ENCODE assay signal across 9 cellular contexts in the genomic region with DNA sequence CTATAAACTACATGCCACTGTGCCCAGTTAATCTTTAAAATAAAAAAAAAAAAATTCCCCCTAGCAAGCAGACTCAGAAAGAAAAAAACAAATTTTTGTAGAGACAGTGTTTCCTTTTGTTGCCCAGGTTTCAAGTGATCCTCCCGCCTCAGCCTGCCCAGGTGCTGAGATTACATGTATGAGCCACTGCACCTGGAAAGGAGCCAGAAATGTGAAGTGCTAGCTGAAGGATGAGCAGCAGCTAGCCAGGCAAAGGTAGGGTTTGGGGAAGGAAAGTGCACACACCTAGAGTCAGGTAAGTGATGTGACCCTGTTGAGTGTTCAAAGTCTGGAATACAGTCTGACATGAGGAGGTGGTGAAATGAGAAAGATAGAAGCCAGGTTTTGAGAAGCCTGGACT. TPM values are rescaled to one million over a fixed set of nuclear protein-coding genes. Genes with fewer than 3 reads are reported as not detected.
A peak's percentile ranks its signal among the peaks of the same experiment; 100 is the strongest.
DNase-seq lines count a peak whose midpoint lies in the region; ATAC-seq, FAIRE-seq and TF ChIP-seq lines count a peak whose summit lies in the region.
"Had no signal": no experiment of that assay in that cellular context is flagged by ENCODE, and none has a peak within 500 bp of the region (broad histone marks: within the 10 kb centered on the region; RNA-seq: fewer than 3 reads in every experiment).

No MANE protein-coding gene starts in this region.

- H3K27ac ChIP-seq in endothelial cell of umbilical vein (ENCODE audit: insufficient read depth, low read depth, low read length) (no peak overlapping the region), smooth muscle cell (ENCODE audit: low read depth) (no peak overlapping the region)
- H3K27ac ChIP-seq: parathyroid adenoma had no signal

- H3K9me1 ChIP-seq in endothelial cell of umbilical vein (replicated peaks; ENCODE audit: control insufficient read depth, extremely low read depth, insufficient read depth, low read length): no peaks in the 10 kb centered on the region

- no peaks in the 10 kb centered on the region for H3K9me3 Mint-ChIP-seq in activated CD4-positive, alpha-beta T cell treated with anti-CD3 and anti-CD28 coated beads, Interleukin-2, amount 10 ng/mL, durations not matched to agents 24 days and 14 days

- no TSS peak for BruUV-seq in endothelial cell of umbilical vein (replicated peaks; lab: Mats Ljungman, UMichigan)

- no peak for FAIRE-seq in endothelial cell of umbilical vein (lab: Jason Lieb, UNC)

- intact Hi-C loops in activated CD4-positive, alpha-beta T cell treated with anti-CD3 and anti-CD28 coated beads, Interleukin-2, amount 10 ng/mL, durations not matched to agents 24 days and 14 days (cut with micrococcal nuclease): no loop called here
- intact Hi-C loops in endothelial cell of umbilical vein (cut with micrococcal nuclease): no loop called here

- peaks cover 22% of the 10 kb centered on the region for H3K4me1 Mint-ChIP-seq in activated CD4-positive, alpha-beta T cell treated with anti-CD3 and anti-CD28 coated beads, Interleukin-2, amount 10 ng/mL, durations not matched to agents 24 days and 14 days

- H3K27me3 ChIP-seq in endothelial cell of umbilical vein (ENCODE audit: control insufficient read depth in 2 of 2, insufficient read depth in 2 of 2, low read length in 2 of 2) (no peaks in the 10 kb centered on the region), smooth muscle cell (ENCODE audit: low read depth) (no peaks in the 10 kb centered on the region)

- TF ChIP-seq CTCF in endothelial cell of umbilical vein (IDR thresholded peaks at IDR 0.05; ENCODE audit: extremely low read depth in 1 of 2, insufficient read depth in 1 of 2, low read depth in 1 of 2, low read length in 2 of 2) (no peak), smooth muscle cell (IDR thresholded peaks at IDR 0.05; ENCODE audit: borderline replicate concordance, insufficient read depth, poor library complexity, severe bottlenecking) (no peak)

- no peaks in the 10 kb centered on the region for H3K27me3 Mint-ChIP-seq in activated CD4-positive, alpha-beta T cell treated with anti-CD3 and anti-CD28 coated beads, Interleukin-2, amount 10 ng/mL, durations not matched to agents 24 days and 14 days

- H3K36me3 ChIP-seq in endothelial cell of umbilical vein (ENCODE audit: control insufficient read depth in 2 of 2, extremely low read depth in 1 of 2, insufficient read depth in 2 of 2, low read length in 2 of 2): peaks cover 0 to 4% of the 10 kb centered on the region in 2 experiments
- no peaks in the 10 kb centered on the region for H3K36me3 ChIP-seq in smooth muscle cell (ENCODE audit: low read depth)

- peak overlapping the region; percentile 63 for H3K4me3 Mint-ChIP-seq in activated CD4-positive, alpha-beta T cell treated with anti-CD3 and anti-CD28 coated beads, Interleukin-2, amount 10 ng/mL, durations not matched to agents 24 days and 14 days

- H3F3A ChIP-seq in smooth muscle cell (ENCODE audit: low read depth): no peaks in the 10 kb centered on the region

- DNase-seq in activated CD4-positive, alpha-beta T cell treated with anti-CD3 and anti-CD28 coated beads, Interleukin-2, amount 10 ng/mL, durations not matched to agents 24 days and 14 days: no peak
- DNase-seq in activated CD4-positive, alpha-beta T cell treated with anti-CD3 and anti-CD28 coated beads for 4 hours: no peak
- DNase-seq in NCI-H748 (lab: John Stamatoyannopoulos, UW; ENCODE audit: unreplicated experiment): peak; percentile 85
- DNase-seq in endothelial cell of umbilical vein (ENCODE audit: low read depth, low spot score): no peak
- DNase-seq in smooth muscle cell (lab: John Stamatoyannopoulos, UW; ENCODE audit: unreplicated experiment): no peak
- no peak for DNase-seq in NOMO-1 treated with DMSO at 0.1 percent for 48 hours (lab: John Stamatoyannopoulos, UW; ENCODE audit: unreplicated experiment)

- H3K4me2 ChIP-seq in endothelial cell of umbilical vein (ENCODE audit: insufficient read depth, low read length) (peak overlapping the region; percentile 95), smooth muscle cell (peak overlapping the region; percentile 89)

- H3K36me3 Mint-ChIP-seq in activated CD4-positive, alpha-beta T cell treated with anti-CD3 and anti-CD28 coated beads, Interleukin-2, amount 10 ng/mL, durations not matched to agents 24 days and 14 days (ENCODE audit: low read depth): peaks cover 24% of the 10 kb centered on the region

- H3K9ac ChIP-seq in endothelial cell of umbilical vein (replicated peaks; ENCODE audit: extremely low read depth, insufficient read depth, low read length): no peak overlapping the region
- H3K9ac ChIP-seq in smooth muscle cell (ENCODE audit: low read depth): no peak overlapping the region
- H3K9ac ChIP-seq: parathyroid adenoma had no signal

- 90% methylated on average over 1 of the region's 1 CpG for WGBS in smooth muscle cell (ENCODE audit: low lambda C conversion rate)

- no peak for TF ChIP-seq POLR2A in endothelial cell of umbilical vein (IDR thresholded peaks at IDR 0.05; ENCODE audit: low read depth, low read length)

- no peaks in the 10 kb centered on the region for H4K20me1 ChIP-seq in endothelial cell of umbilical vein (replicated peaks; ENCODE audit: control insufficient read depth, extremely low read depth, insufficient read depth, low read length)
- H4K20me1 ChIP-seq in smooth muscle cell (ENCODE audit: low read depth): peaks cover 19% of the 10 kb centered on the region

- H2AFZ ChIP-seq in endothelial cell of umbilical vein (ENCODE audit: low read depth, low read length): no peak overlapping the region
- no peak overlapping the region for H2AFZ ChIP-seq in smooth muscle cell (ENCODE audit: low read depth)

- H3K4me3 ChIP-seq in endothelial cell of umbilical vein (replicated peaks in 1 of 3; ENCODE audit: insufficient read depth in 1 of 3, low read depth in 1 of 3, low read length in 3 of 3): no peak overlapping the region
- H3K4me3 ChIP-seq in smooth muscle cell: peak overlapping the region; percentile 66

- H3K27ac Mint-ChIP-seq in activated CD4-positive, alpha-beta T cell treated with anti-CD3 and anti-CD28 coated beads, Interleukin-2, amount 10 ng/mL, durations not matched to agents 24 days and 14 days: no peak overlapping the region

- no peak for ATAC-seq in GM21737 (IDR thresholded peaks at IDR 0.05; ENCODE audit: unreplicated experiment)
- no peak for ATAC-seq in HG02798 (IDR thresholded peaks at IDR 0.05; ENCODE audit: poor library complexity, unreplicated experiment)

- CTCF ChIA-PET in endothelial cell of umbilical vein (lab: Charles Lee): no interaction called here

- H3K79me2 ChIP-seq in endothelial cell of umbilical vein (ENCODE audit: control insufficient read depth, insufficient read depth, low read length) (peaks cover 27% of the 10 kb centered on the region), smooth muscle cell (ENCODE audit: low read depth) (peaks cover 6% of the 10 kb centered on the region)
- H3K79me2 ChIP-seq: parathyroid adenoma had no signal

- POLR2A ChIA-PET in endothelial cell of umbilical vein (lab: Charles Lee): interaction anchor here (4.9 kb wide), 1 partner anchor 31 kb away, joined by 52 read pairs; the partner anchor contains the start of gene PRDX1

- dilution Hi-C loops in endothelial cell of umbilical vein (cut with MboI; ENCODE audit: extremely low pct_ligation_motif_present, low sequenced_read_pairs): no loop called here

- H3K4me1 ChIP-seq in endothelial cell of umbilical vein (ENCODE audit: control insufficient read depth, extremely low read depth, insufficient read depth, low read length) (peaks cover 13% of the 10 kb centered on the region), smooth muscle cell (ENCODE audit: low read depth) (peaks cover 5% of the 10 kb centered on the region)
- H3K4me1 ChIP-seq: parathyroid adenoma had no signal

- H3K9me3 ChIP-seq in endothelial cell of umbilical vein (replicated peaks; ENCODE audit: control insufficient read depth, insufficient read depth, low read length) (no peaks in the 10 kb centered on the region), smooth muscle cell (replicated peaks; ENCODE audit: low read depth) (no peaks in the 10 kb centered on the region)

RNA-seq across cellular contexts. Expression of gene AKR1A1, which starts 1.7 kb away (rescaled TPM):
- 193 and 199 TPM in 2 replicates for total RNA-seq in activated CD4-positive, alpha-beta T cell treated with anti-CD3 and anti-CD28 coated beads, Interleukin-2, amount 10 ng/mL, durations not matched to agents 24 days and 14 days
- total RNA-seq in endothelial cell of umbilical vein (166 and 172 TPM in 2 replicates), smooth muscle cell (64.1 and 91.4 TPM in 2 replicates)
- polyA plus RNA-seq in endothelial cell of umbilical vein (216 and 227 TPM in 2 replicates), smooth muscle cell (135 and 148 TPM in 2 replicates)
- 211 and 221 TPM in 2 replicates for polyA plus RNA-seq in endothelial cell of umbilical vein (2011; cell fraction: cytosol; rRNA removed)
- 187 and 203 TPM in 2 replicates for polyA plus RNA-seq in endothelial cell of umbilical vein (2011; cell fraction: nucleus; rRNA removed)
- polyA plus RNA-seq in endothelial cell of umbilical vein (2012): 109 and 119 TPM in 2 replicates
- 183 and 200 TPM in 2 replicates for polyA minus RNA-seq in endothelial cell of umbilical vein
- 71.2 TPM for polyA minus RNA-seq in endothelial cell of umbilical vein (2011; cell fraction: cytosol; rRNA and poly(A)+ RNA removed)
- 47.4 and 57.1 TPM in 2 replicates for polyA minus RNA-seq in endothelial cell of umbilical vein (2011; cell fraction: nucleus; rRNA and poly(A)+ RNA removed)

RNA-seq across cellular contexts. Expression of gene PRDX1, which starts 30.6 kb away (rescaled TPM):
- total RNA-seq in activated CD4-positive, alpha-beta T cell treated with anti-CD3 and anti-CD28 coated beads, Interleukin-2, amount 10 ng/mL, durations not matched to agents 24 days and 14 days: 682 and 710 TPM in 2 replicates
- total RNA-seq in endothelial cell of umbilical vein (681 and 685 TPM in 2 replicates), smooth muscle cell (299 and 303 TPM in 2 replicates)
- polyA plus RNA-seq in endothelial cell of umbilical vein (500 and 622 TPM in 2 replicates), smooth muscle cell (369 and 409 TPM in 2 replicates)
- 609 and 648 TPM in 2 replicates for polyA plus RNA-seq in endothelial cell of umbilical vein (2011; cell fraction: cytosol; rRNA removed)
- 266 and 322 TPM in 2 replicates for polyA plus RNA-seq in endothelial cell of umbilical vein (2011; cell fraction: nucleus; rRNA removed)
- polyA plus RNA-seq in endothelial cell of umbilical vein (2012): 755 and 1,222 TPM in 2 replicates
- polyA minus RNA-seq in endothelial cell of umbilical vein: 370 and 390 TPM in 2 replicates
- polyA minus RNA-seq in endothelial cell of umbilical vein (2011; cell fraction: cytosol; rRNA and poly(A)+ RNA removed): 392 TPM
- 79.7 and 90.1 TPM in 2 replicates for polyA minus RNA-seq in endothelial cell of umbilical vein (2011; cell fraction: nucleus; rRNA and poly(A)+ RNA removed)

RNA-seq across cellular contexts. Expression of gene NASP, which starts 31.5 kb away (rescaled TPM):
- total RNA-seq in activated CD4-positive, alpha-beta T cell treated with anti-CD3 and anti-CD28 coated beads, Interleukin-2, amount 10 ng/mL, durations not matched to agents 24 days and 14 days: 263 and 295 TPM in 2 replicates
- 149 and 157 TPM in 2 replicates for total RNA-seq in endothelial cell of umbilical vein
- polyA plus RNA-seq in endothelial cell of umbilical vein: 59.7 and 101 TPM in 2 replicates
- polyA plus RNA-seq in endothelial cell of umbilical vein (2011; cell fraction: cytosol; rRNA removed): 153 and 176 TPM in 2 replicates
- polyA plus RNA-seq in endothelial cell of umbilical vein (2011; cell fraction: nucleus; rRNA removed): 170 and 225 TPM in 2 replicates
- 83.6 and 135 TPM in 2 replicates for polyA plus RNA-seq in endothelial cell of umbilical vein (2012)
- 69.5 and 70.4 TPM in 2 replicates for polyA minus RNA-seq in endothelial cell of umbilical vein
- polyA minus RNA-seq in endothelial cell of umbilical vein (2011; cell fraction: cytosol; rRNA and poly(A)+ RNA removed): 128 TPM
- polyA minus RNA-seq in endothelial cell of umbilical vein (2011; cell fraction: nucleus; rRNA and poly(A)+ RNA removed): 68.0 and 86.0 TPM in 2 replicates
- 40.4 and 83.0 TPM in 2 replicates for total RNA-seq in smooth muscle cell
- polyA plus RNA-seq in smooth muscle cell: 44.9 and 64.2 TPM in 2 replicates

RNA-seq across cellular contexts. Expression of gene MMACHC, which starts 52.2 kb away (rescaled TPM):
- 9.2 and 9.9 TPM in 2 replicates for total RNA-seq in activated CD4-positive, alpha-beta T cell treated with anti-CD3 and anti-CD28 coated beads, Interleukin-2, amount 10 ng/mL, durations not matched to agents 24 days and 14 days
- 6.0 and 6.9 TPM in 2 replicates for total RNA-seq in endothelial cell of umbilical vein
- polyA plus RNA-seq in endothelial cell of umbilical vein: 4.6 and 4.7 TPM in 2 replicates
- 3.0 and 3.1 TPM in 2 replicates for polyA plus RNA-seq in endothelial cell of umbilical vein (2011; cell fraction: cytosol; rRNA removed)
- polyA plus RNA-seq in endothelial cell of umbilical vein (2011; cell fraction: nucleus; rRNA removed): 1.3 and 2.1 TPM in 2 replicates
- polyA plus RNA-seq in endothelial cell of umbilical vein (2012): 3.2 and 3.4 TPM in 2 replicates
- 6.5 and 10.5 TPM in 2 replicates for polyA minus RNA-seq in endothelial cell of umbilical vein
- polyA minus RNA-seq in endothelial cell of umbilical vein (2011; cell fraction: cytosol; rRNA and poly(A)+ RNA removed): 12.4 TPM
- 0.82 and 1.5 TPM in 2 replicates for polyA minus RNA-seq in endothelial cell of umbilical vein (2011; cell fraction: nucleus; rRNA and poly(A)+ RNA removed)
- 2.5 and 3.0 TPM in 2 replicates for total RNA-seq in smooth muscle cell
- 1.3 and 1.8 TPM in 2 replicates for polyA plus RNA-seq in smooth muscle cell

RNA-seq across cellular contexts. Expression of gene CCDC163, which starts 52.4 kb away (rescaled TPM):
- total RNA-seq in activated CD4-positive, alpha-beta T cell treated with anti-CD3 and anti-CD28 coated beads, Interleukin-2, amount 10 ng/mL, durations not matched to agents 24 days and 14 days: 2.5 TPM in 2 replicates
- total RNA-seq in endothelial cell of umbilical vein: 2.0 and 2.6 TPM in 2 replicates
- polyA plus RNA-seq in endothelial cell of umbilical vein: 2.3 and 2.7 TPM in 2 replicates
- 1.8 and 2.0 TPM in 2 replicates for polyA plus RNA-seq in endothelial cell of umbilical vein (2011; cell fraction: cytosol; rRNA removed)
- 0.84 and 1.3 TPM in 2 replicates for polyA plus RNA-seq in endothelial cell of umbilical vein (2011; cell fraction: nucleus; rRNA removed)
- 1.7 and 2.3 TPM in 2 replicates for polyA plus RNA-seq in endothelial cell of umbilical vein (2012)
- 2.1 and 2.9 TPM in 2 replicates for polyA minus RNA-seq in endothelial cell of umbilical vein
- polyA minus RNA-seq in endothelial cell of umbilical vein (2011; cell fraction: cytosol; rRNA and poly(A)+ RNA removed): 2.9 TPM
- polyA minus RNA-seq in endothelial cell of umbilical vein (2011; cell fraction: nucleus; rRNA and poly(A)+ RNA removed): 0.77 and 1.3 TPM in 2 replicates
- total RNA-seq in smooth muscle cell: 0.18 and 2.4 TPM in 2 replicates
- 1.3 and 2.1 TPM in 2 replicates for polyA plus RNA-seq in smooth muscle cell
